Comparison of ENCODE assay signal across 21 cellular contexts in genomic region chr10:48511066-48511854, GRCh38.
"Had no signal": no experiment of that assay in that cellular context is flagged by ENCODE, and none has a peak within 500 bp of the region (broad histone marks: within the 10 kb centered on the region; RNA-seq: fewer than 3 reads in every experiment).

No MANE protein-coding gene starts in this region.

- H3K9me3 ChIP-seq: neutrophil had no signal

- ATAC-seq: activated naive CD4-positive, alpha-beta T cell treated with anti-CD3 and anti-CD28 coated beads, Interleukin-2, amount 50 U/mL, for 72 hours; activated T-cell treated with anti-CD3 and anti-CD28 coated beads, Interleukin-2, amount 50 U/mL, for 72 hours; foreskin keratinocyte; stimulated activated effector memory CD8-positive, alpha-beta T cell treated with anti-CD3 and anti-CD28 coated beads, Interleukin-12 subunit alpha, Interleukin-12 subunit beta, amount 100 ng/mL, for 72 hours; T-helper 17 cell had no signal

- H3K4me1 ChIP-seq: foreskin keratinocyte, transverse colon had no signal

- H3K27ac Mint-ChIP-seq: activated CD4-positive, alpha-beta memory T cell treated with anti-CD3 and anti-CD28 coated beads, Interleukin-2, amount 10 ng/mL, durations not matched to agents 7 days and 5 days; activated naive CD4-positive, alpha-beta T cell treated with anti-CD3 and anti-CD28 coated beads, Interleukin-2, amount 50 U/mL, for 72 hours; activated T-cell treated with anti-CD3 and anti-CD28 coated beads, Interleukin-2, amount 50 U/mL, for 72 hours; memory B cell; naive thymus-derived CD4-positive, alpha-beta T cell; stimulated activated effector memory CD8-positive, alpha-beta T cell treated with anti-CD3 and anti-CD28 coated beads, Interleukin-12 subunit alpha, Interleukin-12 subunit beta, amount 100 ng/mL, for 72 hours; T-helper 17 cell had no signal

- DNase-seq: activated CD4-positive, alpha-beta T cell treated with anti-CD3 and anti-CD28 coated beads for 4 hours; activated CD8-positive, alpha-beta memory T cell treated with anti-CD3 and anti-CD28 coated beads, Interleukin-2, amount 50 U/mL, for 48 hours; activated gamma-delta T cell; activated T-cell treated with anti-CD3 and anti-CD28 coated beads, Interleukin-2, amount 50 U/mL, for 72 hours; caudate nucleus; cortex of kidney; effector memory CD4-positive, alpha-beta T cell; foreskin keratinocyte; glutamatergic neuron; hypothalamus; left ventricle myocardium superior; mucosa of descending colon; T-helper 17 cell; transverse colon had no signal

- H3K4me1 Mint-ChIP-seq: activated CD4-positive, alpha-beta memory T cell treated with anti-CD3 and anti-CD28 coated beads, Interleukin-2, amount 10 ng/mL, durations not matched to agents 7 days and 5 days; naive thymus-derived CD4-positive, alpha-beta T cell; stimulated activated effector memory CD8-positive, alpha-beta T cell treated with anti-CD3 and anti-CD28 coated beads, Interleukin-12 subunit alpha, Interleukin-12 subunit beta, amount 100 ng/mL, for 72 hours; T-helper 17 cell had no signal

- H3K4me3 Mint-ChIP-seq: activated CD4-positive, alpha-beta memory T cell treated with anti-CD3 and anti-CD28 coated beads, Interleukin-2, amount 10 ng/mL, durations not matched to agents 7 days and 5 days; activated T-cell treated with anti-CD3 and anti-CD28 coated beads, Interleukin-2, amount 50 U/mL, for 72 hours; memory B cell; naive thymus-derived CD4-positive, alpha-beta T cell; stimulated activated effector memory CD8-positive, alpha-beta T cell treated with anti-CD3 and anti-CD28 coated beads, Interleukin-12 subunit alpha, Interleukin-12 subunit beta, amount 100 ng/mL, for 72 hours; T-helper 17 cell had no signal

- H3K36me3 ChIP-seq: neutrophil, transverse colon had no signal

- H3K36me3 Mint-ChIP-seq: stimulated activated effector memory CD8-positive, alpha-beta T cell treated with anti-CD3 and anti-CD28 coated beads, Interleukin-12 subunit alpha, Interleukin-12 subunit beta, amount 100 ng/mL, for 72 hours had no signal

- H3K4me3 ChIP-seq: mucosa of descending colon, skin epidermis, transverse colon had no signal

- H3K27me3 ChIP-seq: neutrophil, transverse colon had no signal

- H3K27ac ChIP-seq: foreskin keratinocyte, neutrophil, transverse colon had no signal
